ENCODE assay signal across 1 cellular context in genomic region chr2:14427982-14428567, GRCh38.
TF ChIP-seq lines count a peak whose summit lies in the region.

No MANE protein-coding gene starts in this region.

TF ChIP-seq in liver, 16 proteins besides CTCF, POLR2A, EP300 and RAD21 (continued from another document):
- no peak for TF ChIP-seq ZBTB33 (IDR thresholded peaks at IDR 0.05)
- no peak for TF ChIP-seq RXRA (IDR thresholded peaks at IDR 0.05)
- no peak for TF ChIP-seq HNF4A (conservative IDR thresholded peaks at IDR 0.05)
- TF ChIP-seq, protein P1, sequence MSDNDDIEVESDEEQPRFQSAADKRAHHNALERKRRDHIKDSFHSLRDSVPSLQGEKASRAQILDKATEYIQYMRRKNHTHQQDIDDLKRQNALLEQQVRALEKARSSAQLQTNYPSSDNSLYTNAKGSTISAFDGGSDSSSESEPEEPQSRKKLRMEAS (IDR thresholded peaks at IDR 0.05) = no peak
